ENCODE assay signal across 37 cellular contexts in the genomic region with DNA sequence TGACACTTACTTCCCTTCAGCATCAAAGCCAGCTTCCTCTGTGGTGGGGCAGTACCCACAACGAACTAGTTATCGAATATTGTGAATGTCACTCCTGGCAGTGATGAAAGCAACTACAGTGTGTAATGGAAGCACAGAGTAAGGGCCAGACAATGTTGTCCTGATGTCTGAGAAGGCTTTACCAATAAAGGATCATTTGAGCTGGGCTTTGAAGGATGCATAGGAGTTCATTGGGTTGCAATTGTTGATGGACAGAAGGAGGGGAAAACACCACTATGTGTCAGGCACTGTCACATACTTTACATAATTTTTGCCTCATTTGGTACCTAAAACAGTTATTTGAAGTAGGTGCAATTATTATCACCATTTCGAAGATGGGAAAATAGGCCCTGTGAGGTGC.
"Had no signal": no experiment of that assay in that cellular context is flagged by ENCODE, and none has a peak within 500 bp of the region (broad histone marks: within the 10 kb centered on the region; RNA-seq: fewer than 3 reads in every experiment).

No MANE protein-coding gene starts in this region.

- H3K9me3 ChIP-seq: ascending aorta had no signal

- H3K4me3 Mint-ChIP-seq: activated CD4-positive, alpha-beta memory T cell treated with anti-CD3 and anti-CD28 coated beads, Interleukin-2, amount 10 ng/mL, durations not matched to agents 7 days and 5 days; activated CD4-positive, alpha-beta T cell treated with anti-CD3 and anti-CD28 coated beads for 36 hours; activated CD4-positive, alpha-beta T cell treated with anti-CD3 and anti-CD28 coated beads, Interleukin-2, amount 10 ng/mL, durations not matched to agents 7 days and 5 days; activated CD8-positive, alpha-beta memory T cell treated with anti-CD3 and anti-CD28 coated beads, Interleukin-2, amount 10 ng/mL, durations not matched to agents 7 days and 5 days; activated CD8-positive, alpha-beta T cell treated with anti-CD3 and anti-CD28 coated beads, Interleukin-2, amount 10 ng/mL, durations not matched to agents 7 days and 5 days; activated naive CD4-positive, alpha-beta T cell treated with anti-CD3 and anti-CD28 coated beads, Interleukin-2, amount 10 ng/mL, durations not matched to agents 7 days and 5 days; activated naive CD4-positive, alpha-beta T cell treated with anti-CD3 and anti-CD28 coated beads, Interleukin-2, amount 50 U/mL, for 24 hours; activated naive CD8-positive, alpha-beta T cell; activated naive CD8-positive, alpha-beta T cell treated with anti-CD3 and anti-CD28 coated beads, Interleukin-2, amount 10 ng/mL, durations not matched to agents 7 days and 5 days; activated naive CD8-positive, alpha-beta T cell treated with anti-CD3 and anti-CD28 coated beads, Interleukin-2, amount 50 U/mL, for 24 hours; activated T-cell treated with anti-CD3 and anti-CD28 coated beads, Interleukin-2, amount 50 U/mL, for 24 hours; brain; central memory CD8-positive, alpha-beta T cell; T-helper 1 cell treated with Interleukin-12 subunit alpha and Interleukin-12 subunit beta and Interleukin-4 antibody, amounts not matched to agents 30 μg/mL and 1 μg/mL, for 36 hours; T-helper 2 cell treated with Interferon-gamma antibody and Interleukin-4, amounts not matched to agents 5 μg/mL and 100 μg/mL, for 36 hours; WTC11 had no signal

- H3K36me3 ChIP-seq: ascending aorta, cardiac muscle cell had no signal

- H3K27me3 Mint-ChIP-seq: activated CD4-positive, alpha-beta memory T cell treated with anti-CD3 and anti-CD28 coated beads, Interleukin-2, amount 10 ng/mL, durations not matched to agents 7 days and 5 days; activated CD4-positive, alpha-beta T cell treated with anti-CD3 and anti-CD28 coated beads, Interleukin-2, amount 10 ng/mL, durations not matched to agents 7 days and 5 days; activated CD8-positive, alpha-beta memory T cell treated with anti-CD3 and anti-CD28 coated beads, Interleukin-2, amount 10 ng/mL, durations not matched to agents 7 days and 5 days; activated naive CD4-positive, alpha-beta T cell treated with anti-CD3 and anti-CD28 coated beads, Interleukin-2, amount 10 ng/mL, durations not matched to agents 7 days and 5 days; activated naive CD8-positive, alpha-beta T cell; activated naive CD8-positive, alpha-beta T cell treated with anti-CD3 and anti-CD28 coated beads, Interleukin-2, amount 10 ng/mL, durations not matched to agents 7 days and 5 days; activated T-cell treated with anti-CD3 and anti-CD28 coated beads, Interleukin-2, amount 50 U/mL, for 24 hours; brain; central memory CD8-positive, alpha-beta T cell had no signal

- H3K4me1 Mint-ChIP-seq: activated CD4-positive, alpha-beta memory T cell treated with anti-CD3 and anti-CD28 coated beads, Interleukin-2, amount 10 ng/mL, durations not matched to agents 7 days and 5 days; activated CD4-positive, alpha-beta T cell treated with anti-CD3 and anti-CD28 coated beads for 36 hours; activated CD4-positive, alpha-beta T cell treated with anti-CD3 and anti-CD28 coated beads, Interleukin-2, amount 10 ng/mL, durations not matched to agents 7 days and 5 days; activated CD8-positive, alpha-beta memory T cell treated with anti-CD3 and anti-CD28 coated beads, Interleukin-2, amount 10 ng/mL, durations not matched to agents 7 days and 5 days; activated naive CD4-positive, alpha-beta T cell treated with anti-CD3 and anti-CD28 coated beads, Interleukin-2, amount 10 ng/mL, durations not matched to agents 7 days and 5 days; activated naive CD4-positive, alpha-beta T cell treated with anti-CD3 and anti-CD28 coated beads, Interleukin-2, amount 50 U/mL, for 24 hours; activated naive CD8-positive, alpha-beta T cell treated with anti-CD3 and anti-CD28 coated beads, Interleukin-2, amount 10 ng/mL, durations not matched to agents 7 days and 5 days; activated naive CD8-positive, alpha-beta T cell treated with anti-CD3 and anti-CD28 coated beads, Interleukin-2, amount 50 U/mL, for 24 hours; central memory CD8-positive, alpha-beta T cell; WTC11 had no signal

- DNase-seq: activated CD4-positive, alpha-beta memory T cell treated with anti-CD3 and anti-CD28 coated beads, Interleukin-2, amount 10 ng/mL, durations not matched to agents 7 days and 5 days; activated CD4-positive, alpha-beta T cell treated with anti-CD3 and anti-CD28 coated beads for 1 hour; activated CD4-positive, alpha-beta T cell treated with anti-CD3 and anti-CD28 coated beads for 36 hours; activated CD4-positive, alpha-beta T cell treated with anti-CD3 and anti-CD28 coated beads for 48 hours; activated CD4-positive, alpha-beta T cell treated with anti-CD3 and anti-CD28 coated beads, Interleukin-2, amount 10 ng/mL, durations not matched to agents 7 days and 5 days; activated CD4-positive, alpha-beta T cell treated with anti-CD3 and anti-CD28 coated beads, Interleukin-2, amount 50 U/mL, for 48 hours; activated CD4-positive, CD25-positive, alpha-beta regulatory T cell; activated CD8-positive, alpha-beta memory T cell treated with anti-CD3 and anti-CD28 coated beads for 24 hours; activated CD8-positive, alpha-beta memory T cell treated with anti-CD3 and anti-CD28 coated beads, Interleukin-2, amount 10 ng/mL, durations not matched to agents 7 days and 5 days; activated CD8-positive, alpha-beta memory T cell treated with anti-CD3 and anti-CD28 coated beads, Interleukin-2, amount 50 U/mL, for 48 hours; activated CD8-positive, alpha-beta T cell treated with anti-CD3 and anti-CD28 coated beads, Interleukin-2, amount 10 ng/mL, durations not matched to agents 7 days and 5 days; activated effector memory CD4-positive, alpha-beta T cell treated with Interleukin-2 at 50 U/mL for 16 hours; activated gamma-delta T cell; activated naive CD4-positive, alpha-beta T cell treated with anti-CD3 and anti-CD28 coated beads, Interleukin-2, amount 10 ng/mL, durations not matched to agents 7 days and 5 days; activated naive CD4-positive, alpha-beta T cell treated with Interleukin-2 at 50 U/mL for 16 hours; activated naive CD8-positive, alpha-beta T cell treated with anti-CD3 and anti-CD28 coated beads, Interleukin-2, amount 10 ng/mL, durations not matched to agents 7 days and 5 days; activated naive CD8-positive, alpha-beta T cell treated with anti-CD3 and anti-CD28 coated beads, Interleukin-2, amount 50 U/mL, for 24 hours; activated T-cell treated with anti-CD3 and anti-CD28 coated beads, Interleukin-2, amount 50 U/mL, for 24 hours; activated T-cell treated with anti-CD3 and anti-CD28 coated beads, Interleukin-2, amount 50 U/mL, for 48 hours; amygdala; anterior cingulate cortex; caudate nucleus; cerebellar nuclear complex; T-helper 2 cell; T-helper 9 cell; WERI-Rb-1 had no signal

- H3K27ac ChIP-seq: ascending aorta, cardiac muscle cell, WERI-Rb-1 had no signal

- H3K36me3 Mint-ChIP-seq: activated CD8-positive, alpha-beta memory T cell treated with anti-CD3 and anti-CD28 coated beads, Interleukin-2, amount 10 ng/mL, durations not matched to agents 7 days and 5 days; activated naive CD4-positive, alpha-beta T cell treated with anti-CD3 and anti-CD28 coated beads, Interleukin-2, amount 10 ng/mL, durations not matched to agents 7 days and 5 days; activated naive CD4-positive, alpha-beta T cell treated with anti-CD3 and anti-CD28 coated beads, Interleukin-2, amount 50 U/mL, for 24 hours; activated naive CD8-positive, alpha-beta T cell had no signal

- H3K4me3 ChIP-seq: ascending aorta, cardiac muscle cell had no signal

- H3K4me1 ChIP-seq: ascending aorta had no signal

- H3K27ac Mint-ChIP-seq: activated CD4-positive, alpha-beta memory T cell treated with anti-CD3 and anti-CD28 coated beads, Interleukin-2, amount 10 ng/mL, durations not matched to agents 7 days and 5 days; activated CD4-positive, alpha-beta T cell treated with anti-CD3 and anti-CD28 coated beads for 36 hours; activated CD4-positive, alpha-beta T cell treated with anti-CD3 and anti-CD28 coated beads, Interleukin-2, amount 10 ng/mL, durations not matched to agents 7 days and 5 days; activated CD8-positive, alpha-beta memory T cell treated with anti-CD3 and anti-CD28 coated beads, Interleukin-2, amount 10 ng/mL, durations not matched to agents 7 days and 5 days; activated CD8-positive, alpha-beta T cell treated with anti-CD3 and anti-CD28 coated beads, Interleukin-2, amount 10 ng/mL, durations not matched to agents 7 days and 5 days; activated naive CD4-positive, alpha-beta T cell treated with anti-CD3 and anti-CD28 coated beads, Interleukin-2, amount 10 ng/mL, durations not matched to agents 7 days and 5 days; activated naive CD4-positive, alpha-beta T cell treated with anti-CD3 and anti-CD28 coated beads, Interleukin-2, amount 50 U/mL, for 24 hours; activated naive CD8-positive, alpha-beta T cell; activated naive CD8-positive, alpha-beta T cell treated with anti-CD3 and anti-CD28 coated beads, Interleukin-2, amount 10 ng/mL, durations not matched to agents 7 days and 5 days; activated naive CD8-positive, alpha-beta T cell treated with anti-CD3 and anti-CD28 coated beads, Interleukin-2, amount 50 U/mL, for 24 hours; activated T-cell treated with anti-CD3 and anti-CD28 coated beads, Interleukin-2, amount 50 U/mL, for 24 hours; activated T-helper 2 cell treated with anti-CD3 and anti-CD28 coated beads, Interferon-gamma antibody, Interleukin-2, Interleukin-4, amounts not matched to agents 10 μg/mL and 5 μg/mL and 100 μg/mL, durations not matched to agents 14 hours and 24 hours and 36 hours; brain; T-helper 1 cell treated with Interleukin-12 subunit alpha and Interleukin-12 subunit beta and Interleukin-4 antibody, amounts not matched to agents 30 μg/mL and 1 μg/mL, for 36 hours; T-helper 2 cell treated with Interferon-gamma antibody and Interleukin-4, amounts not matched to agents 5 μg/mL and 100 μg/mL, for 36 hours; WTC11 had no signal

- H3K27me3 ChIP-seq: ascending aorta, cardiac muscle cell had no signal

- ATAC-seq: activated CD4-positive, alpha-beta T cell treated with anti-CD3 and anti-CD28 coated beads for 36 hours; activated CD4-positive, CD25-positive, alpha-beta regulatory T cell treated with anti-CD3 and anti-CD28 coated beads, Interleukin-2, amount 50 U/mL, for 24 hours; activated CD8-positive, alpha-beta memory T cell treated with anti-CD3 and anti-CD28 coated beads, Interleukin-2, amount 10 ng/mL, durations not matched to agents 7 days and 5 days; activated CD8-positive, alpha-beta T cell treated with anti-CD3 and anti-CD28 coated beads, Interleukin-2, amount 10 ng/mL, durations not matched to agents 7 days and 5 days; activated naive CD8-positive, alpha-beta T cell treated with anti-CD3 and anti-CD28 coated beads, Interleukin-2, amount 50 U/mL, for 24 hours; WTC11 had no signal
